In the genomic region with DNA sequence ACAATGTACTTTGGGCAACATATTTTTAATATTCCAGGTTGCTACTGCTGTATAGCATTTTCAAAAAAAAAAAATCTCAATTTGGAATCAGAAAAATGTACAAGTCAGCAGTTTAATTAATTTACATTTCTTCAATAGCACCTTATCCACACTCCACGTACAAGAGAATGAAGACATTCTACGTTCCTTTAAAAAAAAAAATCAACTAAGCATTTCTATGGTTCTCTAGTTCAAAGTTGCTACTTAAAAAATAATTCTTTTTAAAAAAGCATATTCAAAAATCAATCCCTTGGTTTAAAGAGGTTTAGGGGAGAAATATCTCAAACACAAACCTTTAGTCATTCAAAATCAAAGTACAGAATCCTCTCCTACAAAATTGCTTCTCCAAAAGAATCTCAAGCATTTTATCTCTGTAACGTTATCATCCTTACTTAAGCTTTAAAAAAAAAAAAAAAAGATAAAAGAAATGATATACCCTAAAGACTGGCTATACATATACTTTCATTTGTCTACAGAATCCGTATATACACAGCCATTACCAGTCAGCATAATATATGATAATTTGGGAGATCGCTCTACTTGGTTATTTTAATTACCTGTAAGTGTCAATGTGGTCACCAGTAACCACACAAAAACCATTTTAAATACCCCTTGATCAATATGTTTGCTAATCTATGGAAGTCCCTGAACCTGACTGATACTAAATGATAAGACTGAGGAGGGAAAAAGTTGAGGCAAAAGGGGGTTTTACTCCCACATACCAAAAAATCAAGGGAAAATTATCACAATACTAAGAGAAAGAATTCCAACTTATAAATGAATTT, we compare ENCODE assay signal across 9 cellular contexts. TPM values are rescaled to one million over a fixed set of nuclear protein-coding genes. Genes with fewer than 3 reads are reported as not detected.
A peak's percentile ranks its signal among the peaks of the same experiment; 100 is the strongest.
DNase-seq lines count a peak whose midpoint lies in the region; ATAC-seq and TF ChIP-seq lines count a peak whose summit lies in the region.
"Had no signal": no experiment of that assay in that cellular context is flagged by ENCODE, and none has a peak within 500 bp of the region (broad histone marks: within the 10 kb centered on the region; RNA-seq: fewer than 3 reads in every experiment).

No MANE protein-coding gene starts in this region.

- intact Hi-C loops in activated CD4-positive, alpha-beta T cell treated with anti-CD3 and anti-CD28 coated beads for 36 hours (cut with DNase I, micrococcal nuclease): loop anchor here in 1 of 2 experiments (5.0 kb wide), 2 partner anchors 132 to 323 kb away; no protein-coding TSS in a partner anchor

- H3K4me3 ChIP-seq in fibroblast of mammary gland (ENCODE audit: control insufficient read depth, low read depth, low read length): peak overlapping the region; percentile 90

- no peaks in the 10 kb centered on the region for H3K27me3 Mint-ChIP-seq in activated CD4-positive, alpha-beta T cell treated with anti-CD3 and anti-CD28 coated beads for 36 hours
- H3K27me3 Mint-ChIP-seq in T-cell: peaks cover 0 to 2% of the 10 kb centered on the region in 2 donors
- H3K27me3 Mint-ChIP-seq in stimulated activated memory B cell treated with anti-CD40 and anti-IgM and Interleukin-4, amounts not matched to agents 10 μg/mL and 1 μg/mL and 100 μg/mL, for 72 hours: no peaks in the 10 kb centered on the region

- H3K4me3 Mint-ChIP-seq in activated CD4-positive, alpha-beta T cell treated with anti-CD3 and anti-CD28 coated beads for 36 hours: peak overlapping the region; percentile 95
- H3K4me3 Mint-ChIP-seq in T-cell: peak overlapping the region; percentile 94 to 98 (median 97)
- H3K4me3 Mint-ChIP-seq in stimulated activated memory B cell treated with anti-CD40 and anti-IgM and Interleukin-4, amounts not matched to agents 10 μg/mL and 1 μg/mL and 100 μg/mL, for 72 hours: peak overlapping the region; percentile 68

- peaks cover 44% of the 10 kb centered on the region for H3K4me1 Mint-ChIP-seq in activated CD4-positive, alpha-beta T cell treated with anti-CD3 and anti-CD28 coated beads for 36 hours
- peaks cover 40 to 51% (median 46%) of the 10 kb centered on the region in 3 donors for H3K4me1 Mint-ChIP-seq in T-cell
- peaks cover 47% of the 10 kb centered on the region for H3K4me1 Mint-ChIP-seq in stimulated activated memory B cell treated with anti-CD40 and anti-IgM and Interleukin-4, amounts not matched to agents 10 μg/mL and 1 μg/mL and 100 μg/mL, for 72 hours

- no peak for DNase-seq in activated CD4-positive, alpha-beta T cell treated with anti-CD3 and anti-CD28 coated beads for 36 hours
- DNase-seq in activated CD4-positive, alpha-beta T cell treated with anti-CD3 and anti-CD28 coated beads, Interleukin-2, amount 50 U/mL, for 48 hours: no peak
- DNase-seq in T-cell (no peak), fibroblast of mammary gland (ENCODE audit: low read depth) (no peak), dedifferentiated amniotic fluid mesenchymal stem cell (ENCODE audit: extremely low spot score) (no peak), amygdala (lab: John Stamatoyannopoulos, UW) (no peak), SKM-1 (lab: John Stamatoyannopoulos, UW; ENCODE audit: unreplicated experiment) (no peak)
- DNase-seq: dermis blood vessel endothelial cell had no signal

- no peak for TF ChIP-seq CTCF in fibroblast of mammary gland (conservative IDR thresholded peaks at IDR 0.05; ENCODE audit: control insufficient read depth, insufficient read depth, low read depth, low read length)

- H3K36me3 Mint-ChIP-seq in activated CD4-positive, alpha-beta T cell treated with anti-CD3 and anti-CD28 coated beads for 36 hours (ENCODE audit: low read depth): no peaks in the 10 kb centered on the region
- peaks cover 3% of the 10 kb centered on the region for H3K36me3 Mint-ChIP-seq in T-cell
- no peaks in the 10 kb centered on the region for H3K36me3 Mint-ChIP-seq in stimulated activated memory B cell treated with anti-CD40 and anti-IgM and Interleukin-4, amounts not matched to agents 10 μg/mL and 1 μg/mL and 100 μg/mL, for 72 hours

- no peaks in the 10 kb centered on the region for H3K9me3 Mint-ChIP-seq in activated CD4-positive, alpha-beta T cell treated with anti-CD3 and anti-CD28 coated beads for 36 hours (ENCODE audit: low read depth)
- H3K9me3 Mint-ChIP-seq in T-cell: no peaks in the 10 kb centered on the region
- no peaks in the 10 kb centered on the region for H3K9me3 Mint-ChIP-seq in stimulated activated memory B cell treated with anti-CD40 and anti-IgM and Interleukin-4, amounts not matched to agents 10 μg/mL and 1 μg/mL and 100 μg/mL, for 72 hours

- POLR2A ChIA-PET in activated CD4-positive, alpha-beta T cell treated with anti-CD3 and anti-CD28 coated beads for 36 hours (lab: Charles Lee): no interaction called here
- POLR2A ChIA-PET in T-cell (lab: Charles Lee): interaction anchor here in 1 of 2 donors (0.6 kb wide), 3 partner anchors 10 to 162 kb away, joined by 4 to 5 read pairs (median 4); no protein-coding TSS in a partner anchor

- H3K27ac Mint-ChIP-seq in activated CD4-positive, alpha-beta T cell treated with anti-CD3 and anti-CD28 coated beads for 36 hours: no peak overlapping the region
- no peak overlapping the region for H3K27ac Mint-ChIP-seq in T-cell
- no peak overlapping the region for H3K27ac Mint-ChIP-seq in stimulated activated memory B cell treated with anti-CD40 and anti-IgM and Interleukin-4, amounts not matched to agents 10 μg/mL and 1 μg/mL and 100 μg/mL, for 72 hours

- CTCF ChIA-PET in activated CD4-positive, alpha-beta T cell treated with anti-CD3 and anti-CD28 coated beads for 36 hours (lab: Charles Lee): no interaction called here
- CTCF ChIA-PET in T-cell (lab: Charles Lee): interaction anchor here (0.5 to 0.6 kb wide), 3 partner anchors 17 to 103 kb away, joined by 3 read pairs; no protein-coding TSS in a partner anchor

- ATAC-seq in activated CD4-positive, alpha-beta T cell treated with anti-CD3 and anti-CD28 coated beads for 36 hours: no peak
- no peak for ATAC-seq in T-cell (replicated peaks in 1 of 4)
- ATAC-seq in stimulated activated memory B cell treated with anti-CD40 and anti-IgM and Interleukin-4, amounts not matched to agents 10 μg/mL and 1 μg/mL and 100 μg/mL, for 72 hours: no peak

RNA-seq across cellular contexts. Expression of a gene that starts 2.7 kb away (rescaled TPM):
- total RNA-seq in activated CD4-positive, alpha-beta T cell treated with anti-CD3 and anti-CD28 coated beads for 36 hours: 10 to 100 TPM; 38.5 to 41.9 TPM
- 100 to 1,000 TPM; 126 to 216 (median 133) TPM for total RNA-seq in T-cell
